Comparison of ENCODE assay signal across 16 cellular contexts in genomic region chr4:25953740-25954139, GRCh38. TPM values are rescaled to one million over a fixed set of nuclear protein-coding genes. Genes with fewer than 3 reads are reported as not detected.
DNase-seq lines count a peak whose midpoint lies in the region; ATAC-seq, FAIRE-seq and TF ChIP-seq lines count a peak whose summit lies in the region.
"Had no signal": no experiment of that assay in that cellular context is flagged by ENCODE, and none has a peak within 500 bp of the region (broad histone marks: within the 10 kb centered on the region; RNA-seq: fewer than 3 reads in every experiment).

No MANE protein-coding gene starts in this region.

- no peak overlapping the region for H3K27ac ChIP-seq in aorta (ENCODE audit: low read depth in 1 of 2, low read length in 2 of 2)
- H3K27ac ChIP-seq: pancreas had no signal

- no peaks in the 10 kb centered on the region for H3K27me3 ChIP-seq in MG63
- no peaks in the 10 kb centered on the region for H3K27me3 ChIP-seq in aorta (ENCODE audit: control insufficient read depth in 1 of 2, insufficient read depth in 2 of 2, low read length in 1 of 2)
- H3K27me3 ChIP-seq: pancreas had no signal

- H3K36me3 Mint-ChIP-seq in chondrocyte (ENCODE audit: low read depth) = no peaks in the 10 kb centered on the region
- no peaks in the 10 kb centered on the region for H3K36me3 Mint-ChIP-seq in nephron (ENCODE audit: low read depth)

- H3K4me1 Mint-ChIP-seq in chondrocyte (ENCODE audit: low read depth) = peaks cover 11% of the 10 kb centered on the region
- H3K4me1 Mint-ChIP-seq in nephron = peaks cover 56% of the 10 kb centered on the region
- H3K4me1 Mint-ChIP-seq: activated B cell treated with CpG ODN at 0.5 μM for 24 hours had no signal

- peaks cover 15% of the 10 kb centered on the region for H3K27me3 Mint-ChIP-seq in chondrocyte (ENCODE audit: low read depth)
- peaks cover 7% of the 10 kb centered on the region for H3K27me3 Mint-ChIP-seq in nephron (ENCODE audit: low read depth)

- H3K4me1 ChIP-seq in aorta (ENCODE audit: control insufficient read depth in 1 of 2, insufficient read depth in 2 of 2, low read length in 2 of 2) = no peaks in the 10 kb centered on the region
- H3K4me1 ChIP-seq: pancreas had no signal

- FAIRE-seq in H54 (lab: Jason Lieb, UNC) = no peak
- FAIRE-seq: GM12892, pancreas had no signal

- ATAC-seq in HG02642 (IDR thresholded peaks at IDR 0.05; ENCODE audit: poor library complexity, unreplicated experiment) (no peak), aorta (ENCODE audit: low FRiP score) (no peak)
- ATAC-seq: stimulated activated naive CD8-positive, alpha-beta T cell treated with anti-CD3 and anti-CD28 coated beads, Interleukin-15, amount 100 ng/mL, for 72 hours had no signal

- H3K36me3 ChIP-seq in MG63 = no peaks in the 10 kb centered on the region
- no peaks in the 10 kb centered on the region for H3K36me3 ChIP-seq in aorta (ENCODE audit: control insufficient read depth in 1 of 2, insufficient read depth in 2 of 2, low read length in 1 of 2)
- H3K36me3 ChIP-seq: pancreas had no signal

- intact Hi-C loops in aorta (cut with DNase I) = no loop called here

- no peak overlapping the region for H3K4me3 ChIP-seq in MG63
- no peak overlapping the region for H3K4me3 ChIP-seq in aorta (ENCODE audit: low read length in 2 of 2)
- H3K4me3 ChIP-seq: pancreas had no signal

- TF ChIP-seq POLR2A in H54 (IDR thresholded peaks at IDR 0.05; ENCODE audit: low read depth, low read length) = no peak

- H3K4me3 Mint-ChIP-seq in chondrocyte (ENCODE audit: unreplicated experiment) (no peak overlapping the region), nephron (no peak overlapping the region)
- H3K4me3 Mint-ChIP-seq: activated B cell treated with CpG ODN at 0.5 μM for 24 hours; stimulated activated naive CD8-positive, alpha-beta T cell treated with anti-CD3 and anti-CD28 coated beads, Interleukin-15, amount 100 ng/mL, for 72 hours had no signal

- H3K9me3 Mint-ChIP-seq in chondrocyte (ENCODE audit: low read depth) = peaks cover 3% of the 10 kb centered on the region
- no peaks in the 10 kb centered on the region for H3K9me3 Mint-ChIP-seq in nephron
- H3K9me3 Mint-ChIP-seq: activated B cell treated with CpG ODN at 0.5 μM for 24 hours had no signal

- H3K27ac Mint-ChIP-seq in chondrocyte (ENCODE audit: unreplicated experiment) (no peak overlapping the region), nephron (peak overlapping the region in 2 of 3 experiments; percentile 42 to 80)
- H3K27ac Mint-ChIP-seq: activated B cell treated with CpG ODN at 0.5 μM for 24 hours; stimulated activated naive CD8-positive, alpha-beta T cell treated with anti-CD3 and anti-CD28 coated beads, Interleukin-15, amount 100 ng/mL, for 72 hours had no signal

- WGBS in aorta, 2 donors = 73 to 76% methylated on average over 5 of the region's 5 CpGs

- H3K9me3 ChIP-seq in MG63 (no peaks in the 10 kb centered on the region), aorta (ENCODE audit: control insufficient read depth, low read length) (no peaks in the 10 kb centered on the region)
- H3K9me3 ChIP-seq: pancreas had no signal

- TF ChIP-seq CTCF in chondrocyte (IDR thresholded peaks at IDR 0.05) (peak; percentile 25), nephron (IDR thresholded peaks at IDR 0.05; ENCODE audit: unreplicated experiment in 3 of 3) (no peak)

- DNase-seq in H54 (ENCODE audit: insufficient read length, low spot score) (peak; percentile 12), MG63 (peak; percentile 72), chondrocyte (ENCODE audit: low spot score) (no peak), amniotic stem cell (lab: John Stamatoyannopoulos, UW) (no peak), RPMI8226 (no peak), aorta (no peak)
- DNase-seq: activated B cell treated with CpG ODN at 0.5 μM for 24 hours; caudate nucleus; foreskin melanocyte; NCI-H187; pancreas; stimulated activated CD4-positive, alpha-beta T cell treated with anti-CD3 and anti-CD28 coated beads, Interleukin-2, amount 100 ng/mL, for 48 hours; stimulated activated naive CD8-positive, alpha-beta T cell treated with anti-CD3 and anti-CD28 coated beads, Interleukin-15, amount 100 ng/mL, for 72 hours had no signal

RNA-seq across cellular contexts. Expression of gene SMIM20, which starts 39.7 kb away (rescaled TPM):
- total RNA-seq in MG63 (2014; rRNA removed; shearing (Covaris generic); ENCODE audit: low replicate concordance) = 23.1 and 35.9 TPM in 2 replicates
- total RNA-seq in chondrocyte (18.4 to 23.1 TPM (median 19.7 TPM) in 3 replicates), aorta (10 to 100 TPM; 18.1 to 24.8 TPM)
- polyA plus RNA-seq in aorta = 10 to 100 TPM; 51.8 to 68.0 TPM

Comparison
In these comparisons a context has a peak if more than half of its experiments do, and no peak if none do; other contexts are left out.
1. DNase-seq: peak in H54 (single experiment) and MG63 (single experiment); none in chondrocyte (single experiment), amniotic stem cell (single experiment), RPMI8226 (single experiment) and aorta (0 of 2).